In the genomic region with DNA sequence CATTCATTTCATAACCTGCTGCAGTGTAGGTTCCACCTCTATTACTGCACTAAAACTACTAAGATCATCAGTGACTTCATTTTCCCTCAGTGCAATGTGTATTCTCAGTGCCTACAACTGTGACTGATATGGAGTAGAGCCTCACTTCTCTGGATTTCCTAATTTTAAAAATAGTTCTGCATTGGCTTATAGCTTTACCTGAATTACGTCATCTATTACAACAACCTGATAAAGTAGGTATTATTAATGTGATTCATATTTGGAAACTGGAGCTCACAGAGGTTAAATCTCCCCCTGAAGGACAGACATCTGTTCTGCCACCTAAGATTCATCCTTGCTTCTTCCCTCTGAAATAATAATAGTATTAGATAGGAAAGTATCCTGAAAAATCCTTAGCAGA, we compare ENCODE assay signal across 25 cellular contexts.
"Had no signal": no experiment of that assay in that cellular context is flagged by ENCODE, and none has a peak within 500 bp of the region (broad histone marks: within the 10 kb centered on the region; RNA-seq: fewer than 3 reads in every experiment).

No MANE protein-coding gene starts in this region.

- H3K27ac Mint-ChIP-seq: dendritic cell treated with granulocyte-macrophage colony-stimulating factor and Interleukin-4, amounts not matched to agents 40 ng/mL and 50 ng/mL, for 4 days; effector memory CD8-positive, alpha-beta T cell; endodermal cell; mesothelial cell of epicardium; naive thymus-derived CD4-positive, alpha-beta T cell had no signal

- ATAC-seq: effector memory CD8-positive, alpha-beta T cell; esophagus mucosa; gastrocnemius medialis; heart right ventricle; left cardiac atrium; left lung; left ventricle myocardium superior; lower lobe of right lung; mucosa of descending colon; naive thymus-derived CD4-positive, alpha-beta T cell had no signal

- H3K4me1 ChIP-seq: colonic mucosa, esophagus squamous epithelium, gastrocnemius medialis, left lung had no signal

- H3K36me3 Mint-ChIP-seq: mesothelial cell of epicardium had no signal

- H3K9me3 Mint-ChIP-seq: dendritic cell treated with granulocyte-macrophage colony-stimulating factor and Interleukin-4, amounts not matched to agents 40 ng/mL and 50 ng/mL, for 4 days; effector memory CD8-positive, alpha-beta T cell; endodermal cell; mesothelial cell of epicardium had no signal

- DNase-seq: colonic mucosa; cortex of kidney; effector CD8-positive, alpha-beta T cell; effector memory CD8-positive, alpha-beta T cell; endodermal cell; erythroblast; esophagus squamous epithelium; foreskin fibroblast; foreskin melanocyte; gastrocnemius medialis; glutamatergic neuron; head of caudate nucleus; heart right ventricle; hippocampal formation; left cardiac atrium; left lung; left ventricle myocardium superior; lower lobe of right lung; mesenchymal stem cell; mucosa of descending colon; naive thymus-derived CD4-positive, alpha-beta T cell had no signal

- H3K4me3 ChIP-seq: colonic mucosa, esophagus squamous epithelium, gastrocnemius medialis, heart right ventricle, left lung, lower lobe of right lung, mucosa of descending colon had no signal

- H3K9me3 ChIP-seq: colonic mucosa, esophagus squamous epithelium, gastrocnemius medialis, heart right ventricle, left lung, lower lobe of right lung, mucosa of descending colon had no signal

- H3K27me3 ChIP-seq: colonic mucosa, esophagus squamous epithelium, gastrocnemius medialis, heart right ventricle, left lung had no signal

- H3K27me3 Mint-ChIP-seq: dendritic cell treated with granulocyte-macrophage colony-stimulating factor and Interleukin-4, amounts not matched to agents 40 ng/mL and 50 ng/mL, for 4 days; effector memory CD8-positive, alpha-beta T cell; naive thymus-derived CD4-positive, alpha-beta T cell had no signal

- H3K4me1 Mint-ChIP-seq: naive thymus-derived CD4-positive, alpha-beta T cell had no signal

- H3K27ac ChIP-seq: colonic mucosa, epithelial cell of prostate, esophagus squamous epithelium, gastrocnemius medialis, heart right ventricle, left lung, lower lobe of right lung had no signal

- H3K4me3 Mint-ChIP-seq: dendritic cell treated with granulocyte-macrophage colony-stimulating factor and Interleukin-4, amounts not matched to agents 40 ng/mL and 50 ng/mL, for 4 days; effector memory CD8-positive, alpha-beta T cell; endodermal cell; mesothelial cell of epicardium had no signal

- H3K36me3 ChIP-seq: colonic mucosa, esophagus squamous epithelium, gastrocnemius medialis, heart right ventricle, left lung, lower lobe of right lung had no signal
